ENCODE assay signal across 8 cellular contexts in genomic region chr9:125829743-125830142, GRCh38.
DNase-seq lines count a peak whose midpoint lies in the region; ATAC-seq, FAIRE-seq and TF ChIP-seq lines count a peak whose summit lies in the region.

No MANE protein-coding gene starts in this region.

- no peak for TF ChIP-seq RAD21 in GM12878 (IDR thresholded peaks at IDR 0.05; ENCODE audit: insufficient read depth, low read depth, low read length)

- POLR2A ChIA-PET in A673 (lab: Charles Lee; ENCODE audit: low non-redundant PET): no interaction called here
- POLR2A ChIA-PET in GM12878 (lab: Charles Lee): interaction anchor here (0.7 to 1.5 kb wide), 9 partner anchors 9 to 197 kb away, joined by 3 to 6 read pairs (median 3); no protein-coding TSS in a partner anchor

- in situ Hi-C loops in GM12878 (cut with MboI): no loop called here

- no peak for FAIRE-seq in GM12878 (lab: Jason Lieb, UNC)

- H3K27ac Mint-ChIP-seq in progenitor cell of endocrine pancreas: no peak overlapping the region

- WGBS in GM12878 (ENCODE audit: insufficient coverage, insufficient replicate concordance, low lambda C conversion rate, missing lambda C conversion rate): 1% methylated on average over 7 of the region's 7 CpGs

- no peak overlapping the region for H3K4me3 Mint-ChIP-seq in progenitor cell of endocrine pancreas (ENCODE audit: low read depth)

- RAD21 ChIA-PET in GM12878 (lab: Charles Lee; ENCODE audit: unreplicated experiment): interaction anchor here (0.6 to 3.2 kb wide), 14 partner anchors 10 to 197 kb away, joined by 3 to 28 read pairs (median 5); no protein-coding TSS in a partner anchor

- no peaks in the 10 kb centered on the region for H3K9me3 ChIP-seq in A673 (ENCODE audit: low read depth, low read length, poor library complexity, severe bottlenecking)
- H3K9me3 ChIP-seq in GM12878 (replicated peaks; ENCODE audit: control insufficient read depth, insufficient read depth, low read length): no peaks in the 10 kb centered on the region

- H3K9ac ChIP-seq in GM12878 (ENCODE audit: control insufficient read depth, insufficient read depth, low read length): no peak overlapping the region

- peaks cover 14% of the 10 kb centered on the region for H3K4me1 Mint-ChIP-seq in progenitor cell of endocrine pancreas (ENCODE audit: low read depth)

- H3K9me3 Mint-ChIP-seq in progenitor cell of endocrine pancreas (ENCODE audit: low read depth): no peaks in the 10 kb centered on the region

- ATAC-seq in GM21381 (IDR thresholded peaks at IDR 0.05; ENCODE audit: unreplicated experiment) (peak; percentile 66), GM12878 (peak; percentile 95)

- TF ChIP-seq EP300 in GM12878 (IDR thresholded peaks at IDR 0.05; ENCODE audit: borderline replicate concordance in 1 of 2, control insufficient read depth in 1 of 2, low read depth in 2 of 2, low read length in 2 of 2): no peak

- peak overlapping the region; percentile 73 for H2AFZ ChIP-seq in GM12878 (ENCODE audit: control insufficient read depth, low read depth, low read length)

- TF ChIP-seq POLR2A in GM12878 (IDR thresholded peaks at IDR 0.05; ENCODE audit: low read depth, low read length): peak; percentile 34; the same call in 1 of the 2 replicates

- no peaks in the 10 kb centered on the region for H4K20me1 ChIP-seq in GM12878 (ENCODE audit: control insufficient read depth, insufficient read depth)

- H3K4me1 ChIP-seq in A673 (ENCODE audit: insufficient read depth, low read length, poor library complexity, severe bottlenecking): no peaks in the 10 kb centered on the region
- H3K4me1 ChIP-seq in GM12878 (ENCODE audit: control insufficient read depth, insufficient read depth, low read length): no peaks in the 10 kb centered on the region; the same call in 1 of the 2 replicates

- DNase-seq in A673 (ENCODE audit: low spot score): peak; percentile 1
- DNase-seq in T follicular helper cell (ENCODE audit: low read depth): peak; percentile 48
- DNase-seq in GM12878 (ENCODE audit: low read depth, low spot score): peak; percentile 54
- peak; percentile 80 for DNase-seq in medulla oblongata (ENCODE audit: extremely low spot score)
- DNase-seq in stimulated activated naive CD4-positive, alpha-beta T cell treated with Interleukin-2 at 50 U/mL for 16 hours (lab: John Stamatoyannopoulos, UW): peak; percentile 36
- no peak for DNase-seq in progenitor cell of endocrine pancreas (ENCODE audit: low spot score, unreplicated experiment)
- DNase-seq in cerebellar cortex (ENCODE audit: low spot score): no peak

- CTCF ChIA-PET in A673 (lab: Charles Lee): no interaction called here
- CTCF ChIA-PET in GM12878 (lab: Yijun Ruan, JAX): interaction anchor here (0.7 to 2.0 kb wide), 7 partner anchors 8 to 138 kb away, joined by 3 to 9 read pairs (median 3); no protein-coding TSS in a partner anchor

- TF ChIP-seq CTCF in A673 (conservative IDR thresholded peaks at IDR 0.05; ENCODE audit: low read depth, low read length): no peak
- no peak for TF ChIP-seq CTCF in GM12878 (IDR thresholded peaks at IDR 0.05 in 2 of 3, conservative IDR thresholded peaks at IDR 0.05 in 1 of 3; ENCODE audit: control insufficient read depth in 2 of 3, extremely low read depth in 1 of 3, insufficient read depth in 1 of 3, low read depth in 3 of 3, low read length in 3 of 3)
- TF ChIP-seq CTCF in progenitor cell of endocrine pancreas (IDR thresholded peaks at IDR 0.05; ENCODE audit: unreplicated experiment): no peak

- intact Hi-C loops in A673 (cut with micrococcal nuclease; ENCODE audit: unreplicated experiment) (loop anchor here (5.0 kb wide), 1 partner anchor 48 kb away; no protein-coding TSS in a partner anchor), GM12878 (cut with micrococcal nuclease; ENCODE audit: unreplicated experiment) (no loop called here)

- H3K27me3 ChIP-seq in A673 (replicated peaks; ENCODE audit: insufficient read depth, low read depth, low read length, poor library complexity) (peaks cover 78% of the 10 kb centered on the region), GM12878 (replicated peaks in 1 of 2; ENCODE audit: control insufficient read depth in 2 of 2, insufficient read depth in 2 of 2, low read length in 1 of 2) (no peaks in the 10 kb centered on the region)

- H3K27ac ChIP-seq in A673 (ENCODE audit: low read depth, low read length, poor library complexity, severe bottlenecking): no peak overlapping the region
- H3K27ac ChIP-seq in GM12878 (ENCODE audit: control insufficient read depth, insufficient read depth): peak overlapping the region; percentile 15; the same call in 1 of the 2 replicates

- SMC1A ChIA-PET in GM12878 (lab: Charles Lee; ENCODE audit: uncharacterized antibody, unreplicated experiment): interaction anchor here (0.8 to 6.4 kb wide), 29 partner anchors 9 to 271 kb away, joined by 3 to 41 read pairs (median 5); no protein-coding TSS in a partner anchor

- H3K79me2 ChIP-seq in GM12878 (ENCODE audit: control insufficient read depth, insufficient read depth, low read length): peaks cover 9% of the 10 kb centered on the region

- H3K4me2 ChIP-seq in GM12878 (ENCODE audit: control insufficient read depth, insufficient read depth): peak overlapping the region; percentile 79

- H3K4me3 ChIP-seq in A673 (ENCODE audit: low read depth, low read length, poor library complexity, severe bottlenecking) (no peak overlapping the region), GM12878 (peak overlapping the region; percentile 44)

- peaks cover 3% of the 10 kb centered on the region for H3K36me3 Mint-ChIP-seq in progenitor cell of endocrine pancreas (ENCODE audit: insufficient read depth)

- H3K36me3 ChIP-seq in A673 (ENCODE audit: insufficient read depth, low read length, poor library complexity, severe bottlenecking): no peaks in the 10 kb centered on the region
- H3K36me3 ChIP-seq in GM12878 (ENCODE audit: control insufficient read depth in 2 of 2, insufficient read depth in 2 of 2, low read length in 1 of 2): peaks cover 0 to 3% of the 10 kb centered on the region in 2 experiments; a peak in 1 of 4 replicates

- BruUV-seq in A673 (replicated peaks; lab: Mats Ljungman, UMichigan) (no TSS peak), GM12878 (replicated peaks; lab: Mats Ljungman, UMichigan) (no TSS peak)

- H3K27me3 Mint-ChIP-seq in progenitor cell of endocrine pancreas: no peaks in the 10 kb centered on the region

TF ChIP-seq in GM12878, 131 proteins besides CTCF, POLR2A, EP300 and RAD21 (continues in another document):
- TF ChIP-seq BRCA1 (IDR thresholded peaks at IDR 0.05; ENCODE audit: low read depth, low read length) (no peak), NFYA (IDR thresholded peaks at IDR 0.05; ENCODE audit: borderline replicate concordance, low read depth, low read length) (no peak), ESRRA (IDR thresholded peaks at IDR 0.05; ENCODE audit: low read length) (no peak), ETV6 (conservative IDR thresholded peaks at IDR 0.05 in 1 of 2, IDR thresholded peaks at IDR 0.05 in 1 of 2; ENCODE audit: borderline replicate concordance in 1 of 2, low read depth in 1 of 2) (peak in 1 of 2 experiments; percentile 47; a peak in 1 of 4 replicates), EGR1 (IDR thresholded peaks at IDR 0.05; ENCODE audit: borderline replicate concordance in 1 of 2, low read depth in 2 of 2, low read length in 2 of 2) (no peak), SP1 (IDR thresholded peaks at IDR 0.05; ENCODE audit: low read depth, low read length) (no peak), ZNF274 (IDR thresholded peaks at IDR 0.05; ENCODE audit: insufficient read depth, insufficient read length) (no peak), DPF2 (IDR thresholded peaks at IDR 0.05) (0 out of 2 replicates have a peak, but pooled peaks have one; percentile 32), RUNX3 (IDR thresholded peaks at IDR 0.05; ENCODE audit: low read length) (no peak), BHLHE40 (IDR thresholded peaks at IDR 0.05; ENCODE audit: borderline replicate concordance in 1 of 2, low read depth in 2 of 2, low read length in 1 of 2) (no peak), CREM (IDR thresholded peaks at IDR 0.05; ENCODE audit: low read depth) (peak; percentile 63), TCF7 (IDR thresholded peaks at IDR 0.05; ENCODE audit: borderline replicate concordance) (no peak), CHD4 (IDR thresholded peaks at IDR 0.05) (no peak)
- TF ChIP-seq, protein P1, sequence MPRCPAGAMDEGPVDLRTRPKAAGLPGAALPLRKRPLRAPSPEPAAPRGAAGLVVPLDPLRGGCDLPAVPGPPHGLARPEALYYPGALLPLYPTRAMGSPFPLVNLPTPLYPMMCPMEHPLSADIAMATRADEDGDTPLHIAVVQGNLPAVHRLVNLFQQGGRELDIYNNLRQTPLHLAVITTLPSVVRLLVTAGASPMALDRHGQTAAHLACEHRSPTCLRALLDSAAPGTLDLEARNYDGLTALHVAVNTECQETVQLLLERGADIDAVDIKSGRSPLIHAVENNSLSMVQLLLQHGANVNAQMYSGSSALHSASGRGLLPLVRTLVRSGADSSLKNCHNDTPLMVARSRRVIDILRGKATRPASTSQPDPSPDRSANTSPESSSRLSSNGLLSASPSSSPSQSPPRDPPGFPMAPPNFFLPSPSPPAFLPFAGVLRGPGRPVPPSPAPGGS (IDR thresholded peaks at IDR 0.05; ENCODE audit: borderline replicate concordance, insufficient read depth, low read depth, low read length, poor library complexity, severe bottlenecking): no peak
- TF ChIP-seq, protein P2, sequence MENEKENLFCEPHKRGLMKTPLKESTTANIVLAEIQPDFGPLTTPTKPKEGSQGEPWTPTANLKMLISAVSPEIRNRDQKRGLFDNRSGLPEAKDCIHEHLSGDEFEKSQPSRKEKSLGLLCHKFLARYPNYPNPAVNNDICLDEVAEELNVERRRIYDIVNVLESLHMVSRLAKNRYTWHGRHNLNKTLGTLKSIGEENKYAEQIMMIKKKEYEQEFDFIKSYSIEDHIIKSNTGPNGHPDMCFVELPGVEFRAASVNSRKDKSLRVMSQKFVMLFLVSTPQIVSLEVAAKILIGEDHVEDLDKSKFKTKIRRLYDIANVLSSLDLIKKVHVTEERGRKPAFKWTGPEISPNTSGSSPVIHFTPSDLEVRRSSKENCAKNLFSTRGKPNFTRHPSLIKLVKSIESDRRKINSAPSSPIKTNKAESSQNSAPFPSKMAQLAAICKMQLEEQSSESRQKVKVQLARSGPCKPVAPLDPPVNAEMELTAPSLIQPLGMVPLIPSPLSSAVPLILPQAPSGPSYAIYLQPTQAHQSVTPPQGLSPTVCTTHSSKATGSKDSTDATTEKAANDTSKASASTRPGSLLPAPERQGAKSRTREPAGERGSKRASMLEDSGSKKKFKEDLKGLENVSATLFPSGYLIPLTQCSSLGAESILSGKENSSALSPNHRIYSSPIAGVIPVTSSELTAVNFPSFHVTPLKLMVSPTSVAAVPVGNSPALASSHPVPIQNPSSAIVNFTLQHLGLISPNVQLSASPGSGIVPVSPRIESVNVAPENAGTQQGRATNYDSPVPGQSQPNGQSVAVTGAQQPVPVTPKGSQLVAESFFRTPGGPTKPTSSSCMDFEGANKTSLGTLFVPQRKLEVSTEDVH (IDR thresholded peaks at IDR 0.05; ENCODE audit: low read depth, partially characterized antibody): no peak

Comparison
In these comparisons a context has a peak if more than half of its experiments do, and no peak if none do; other contexts are left out.
1. DNase-seq: peak in A673 (single experiment), T follicular helper cell (single experiment), GM12878 (single experiment), medulla oblongata (single experiment) and stimulated activated naive CD4-positive, alpha-beta T cell treated with Interleukin-2 at 50 U/mL for 16 hours (single experiment); none in progenitor cell of endocrine pancreas (single experiment) and cerebellar cortex (single experiment).